16 cellular contexts compared by ENCODE assay signal in the genomic region with DNA sequence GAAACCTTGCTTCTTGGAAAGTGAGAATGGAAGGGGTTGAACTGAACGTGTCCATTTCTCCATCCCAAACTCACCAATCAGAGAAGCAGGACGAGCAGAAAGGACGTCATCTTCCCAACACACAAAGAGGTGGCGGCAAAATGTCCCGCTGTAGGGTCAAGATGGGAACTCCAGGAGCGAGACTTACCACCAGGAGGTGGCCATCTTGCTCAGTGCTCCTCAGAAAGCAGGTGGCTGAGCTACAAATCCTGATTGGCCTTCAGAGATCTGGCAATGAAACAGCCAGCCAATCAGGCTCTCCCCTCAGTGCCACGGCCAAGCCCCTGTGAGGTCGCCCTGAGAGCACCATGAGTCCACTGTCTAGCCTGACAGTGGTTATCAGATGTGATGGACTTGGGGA.
"Had no signal": no experiment of that assay in that cellular context is flagged by ENCODE, and none has a peak within 500 bp of the region (broad histone marks: within the 10 kb centered on the region; RNA-seq: fewer than 3 reads in every experiment).

No MANE protein-coding gene starts in this region.

- H3K79me2 ChIP-seq: parathyroid adenoma had no signal

- H3K27ac Mint-ChIP-seq: activated CD4-positive, alpha-beta T cell treated with anti-CD3 and anti-CD28 coated beads, Interleukin-2, amount 10 ng/mL, durations not matched to agents 24 days and 14 days; activated CD8-positive, alpha-beta T cell treated with anti-CD3 and anti-CD28 coated beads, Interleukin-2, amount 10 ng/mL, durations not matched to agents 7 days and 5 days; activated naive CD4-positive, alpha-beta T cell treated with anti-CD3 and anti-CD28 coated beads, Interleukin-2, amount 50 U/mL, for 24 hours had no signal

- H3K4me1 Mint-ChIP-seq: activated CD4-positive, alpha-beta T cell treated with anti-CD3 and anti-CD28 coated beads, Interleukin-2, amount 10 ng/mL, durations not matched to agents 24 days and 14 days; activated naive CD4-positive, alpha-beta T cell treated with anti-CD3 and anti-CD28 coated beads, Interleukin-2, amount 50 U/mL, for 24 hours had no signal

- H3K9ac ChIP-seq: parathyroid adenoma had no signal

- H3K4me1 ChIP-seq: adrenal gland, heart right ventricle, parathyroid adenoma, tibial nerve, uterus had no signal

- DNase-seq: activated CD4-positive, alpha-beta T cell treated with anti-CD3 and anti-CD28 coated beads, Interleukin-2, amount 10 ng/mL, durations not matched to agents 24 days and 14 days; activated CD4-positive, CD25-positive, alpha-beta regulatory T cell; activated CD8-positive, alpha-beta memory T cell treated with anti-CD3 and anti-CD28 coated beads, Interleukin-2, amount 50 U/mL, for 4 hours; activated CD8-positive, alpha-beta T cell treated with anti-CD3 and anti-CD28 coated beads, Interleukin-2, amount 10 ng/mL, durations not matched to agents 7 days and 5 days; activated effector memory CD4-positive, alpha-beta T cell treated with anti-CD3 and anti-CD28 coated beads, Interleukin-2, amount 50 U/mL, for 16 hours; activated T-cell treated with anti-CD3 and anti-CD28 coated beads, Interleukin-2, amount 50 U/mL, for 48 hours; adrenal gland; heart right ventricle; islet precursor cell; midbrain; stimulated activated CD4-positive, alpha-beta T cell treated with anti-CD3 and anti-CD28 coated beads, Interleukin-2, amount 100 ng/mL, for 24 hours; uterus had no signal

- H3K36me3 Mint-ChIP-seq: activated naive CD4-positive, alpha-beta T cell treated with anti-CD3 and anti-CD28 coated beads, Interleukin-2, amount 50 U/mL, for 24 hours had no signal

- H3K9me3 Mint-ChIP-seq: activated CD4-positive, alpha-beta T cell treated with anti-CD3 and anti-CD28 coated beads, Interleukin-2, amount 10 ng/mL, durations not matched to agents 24 days and 14 days; activated naive CD4-positive, alpha-beta T cell treated with anti-CD3 and anti-CD28 coated beads, Interleukin-2, amount 50 U/mL, for 24 hours had no signal

- H3K27me3 ChIP-seq: adrenal gland, tibial nerve, uterus had no signal

- H2AFZ ChIP-seq: parathyroid adenoma had no signal

- H3K36me3 ChIP-seq: adrenal gland, heart right ventricle, tibial nerve, uterus had no signal

- H3K4me3 ChIP-seq: adrenal gland, heart right ventricle, lung, tibial nerve, uterus had no signal

- H3K27ac ChIP-seq: adrenal gland, heart right ventricle, parathyroid adenoma, tibial nerve, uterus had no signal

- ATAC-seq: activated CD8-positive, alpha-beta T cell treated with anti-CD3 and anti-CD28 coated beads, Interleukin-2, amount 10 ng/mL, durations not matched to agents 7 days and 5 days; heart right ventricle had no signal

- H3K4me3 Mint-ChIP-seq: activated CD4-positive, alpha-beta T cell treated with anti-CD3 and anti-CD28 coated beads, Interleukin-2, amount 10 ng/mL, durations not matched to agents 24 days and 14 days; activated CD8-positive, alpha-beta T cell treated with anti-CD3 and anti-CD28 coated beads, Interleukin-2, amount 10 ng/mL, durations not matched to agents 7 days and 5 days; activated naive CD4-positive, alpha-beta T cell treated with anti-CD3 and anti-CD28 coated beads, Interleukin-2, amount 50 U/mL, for 24 hours had no signal
